ENCODE assay signal across 2 cellular contexts in the genomic region with DNA sequence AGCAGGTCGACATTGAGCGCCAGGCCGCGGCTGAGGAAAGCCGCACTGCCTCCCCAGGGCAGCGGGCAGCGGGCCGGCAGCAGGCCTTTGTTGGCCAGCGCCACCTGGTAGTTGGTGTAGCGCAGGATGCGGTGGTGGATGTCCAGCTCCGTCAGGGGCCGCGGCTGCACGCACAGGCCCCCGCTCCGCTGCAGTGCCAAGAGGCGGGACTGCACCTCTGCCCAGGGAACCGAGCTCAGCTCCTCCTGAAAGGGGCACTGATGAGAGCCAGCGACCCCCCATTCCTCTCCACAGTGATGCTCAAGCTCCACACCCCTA.
TF ChIP-seq lines count a peak whose summit lies in the region.

No MANE protein-coding gene starts in this region.

TF ChIP-seq in IMR-90, 13 proteins besides CTCF, POLR2A, EP300 and RAD21:
- no peak for TF ChIP-seq ELK1 (IDR thresholded peaks at IDR 0.05; ENCODE audit: borderline replicate concordance, low read depth, low read length)
- no peak for TF ChIP-seq MXI1 (IDR thresholded peaks at IDR 0.05; ENCODE audit: borderline replicate concordance, low read depth, low read length)
- TF ChIP-seq FOS (IDR thresholded peaks at IDR 0.05; ENCODE audit: low read depth, low read length) = no peak
- TF ChIP-seq CHD1 (IDR thresholded peaks at IDR 0.05; ENCODE audit: low read depth, low read length) = no peak
- TF ChIP-seq RFX5 (IDR thresholded peaks at IDR 0.05; ENCODE audit: low read depth, low read length) = no peak
- no peak for TF ChIP-seq USF2 (IDR thresholded peaks at IDR 0.05; ENCODE audit: low read depth, low read length)
- TF ChIP-seq CEBPB (IDR thresholded peaks at IDR 0.05; ENCODE audit: low read depth, low read length) = no peak
- no peak for TF ChIP-seq MAFK (IDR thresholded peaks at IDR 0.05; ENCODE audit: low read depth, low read length)
- no peak for TF ChIP-seq SMC3 (IDR thresholded peaks at IDR 0.05; ENCODE audit: low read depth, low read length)
- no peak for TF ChIP-seq RCOR1 (IDR thresholded peaks at IDR 0.05; ENCODE audit: insufficient replicate concordance, low read length)
- no peak for TF ChIP-seq MAZ (IDR thresholded peaks at IDR 0.05; ENCODE audit: borderline replicate concordance, low read depth, low read length)
- no peak for TF ChIP-seq NFE2L2 (IDR thresholded peaks at IDR 0.05; ENCODE audit: low read depth, low read length)
- no peak for TF ChIP-seq BHLHE40 (IDR thresholded peaks at IDR 0.05; ENCODE audit: low read depth, low read length)

TF ChIP-seq in endothelial cell of umbilical vein, 7 proteins besides CTCF, POLR2A, EP300 and RAD21:
- peak; percentile 6 for TF ChIP-seq EZH2 (IDR thresholded peaks at IDR 0.05; ENCODE audit: borderline replicate concordance, low read depth, low read length, severe bottlenecking)
- TF ChIP-seq JUN (IDR thresholded peaks at IDR 0.05; ENCODE audit: borderline replicate concordance, insufficient read depth, insufficient read length, low read depth) = no peak
